Comparison of ENCODE assay signal across 17 cellular contexts in genomic region chr17:41654134-41654907, GRCh38. TPM values are rescaled to one million over a fixed set of nuclear protein-coding genes. Genes with fewer than 3 reads are reported as not detected.
DNase-seq lines count a peak whose midpoint lies in the region; ATAC-seq, FAIRE-seq and TF ChIP-seq lines count a peak whose summit lies in the region.
"Had no signal": no experiment of that assay in that cellular context is flagged by ENCODE, and none has a peak within 500 bp of the region (broad histone marks: within the 10 kb centered on the region; RNA-seq: fewer than 3 reads in every experiment).

No MANE protein-coding gene starts in this region.

- H3K36me3 ChIP-seq in pancreas (no peaks in the 10 kb centered on the region), adrenal gland (replicated peaks in 1 of 2) (no peaks in the 10 kb centered on the region)

- no peak overlapping the region for H3K4me3 Mint-ChIP-seq in natural killer cell treated with Interleukin-12 subunit alpha and Interleukin-12 subunit beta and Interleukin-15 and Interleukin-18, amount 100 ng/mL, for 72 hours
- H3K4me3 Mint-ChIP-seq: T-helper 1 cell treated with Interleukin-12 subunit alpha and Interleukin-12 subunit beta and Interleukin-4 antibody, amounts not matched to agents 30 μg/mL and 1 μg/mL, for 36 hours had no signal

- no peaks in the 10 kb centered on the region for H3K9me3 Mint-ChIP-seq in natural killer cell treated with Interleukin-12 subunit alpha and Interleukin-12 subunit beta and Interleukin-15 and Interleukin-18, amount 100 ng/mL, for 72 hours
- H3K9me3 Mint-ChIP-seq: T-helper 1 cell treated with Interleukin-12 subunit alpha and Interleukin-12 subunit beta and Interleukin-4 antibody, amounts not matched to agents 30 μg/mL and 1 μg/mL, for 36 hours had no signal

- TF ChIP-seq CTCF in pancreas (IDR thresholded peaks at IDR 0.05) (no peak), adrenal gland (IDR thresholded peaks at IDR 0.05) (no peak)

- intact Hi-C loops in pancreas (cut with DNase I) = loop anchor here in 2 of 3 donors (10.0 kb wide), 2 partner anchors 750 to 850 kb away; no protein-coding TSS in a partner anchor
- intact Hi-C loops in adrenal gland (cut with DNase I) = loop anchor here in 1 of 2 donors (10.0 kb wide), 2 partner anchors 330 to 850 kb away; no protein-coding TSS in a partner anchor

- no peaks in the 10 kb centered on the region for H3K36me3 Mint-ChIP-seq in natural killer cell treated with Interleukin-12 subunit alpha and Interleukin-12 subunit beta and Interleukin-15 and Interleukin-18, amount 100 ng/mL, for 72 hours

- no peak for FAIRE-seq in pancreas (lab: Jason Lieb, UNC)

- H3K27me3 ChIP-seq in pancreas (no peaks in the 10 kb centered on the region), adrenal gland (no peaks in the 10 kb centered on the region)

- peak; percentile 38 for DNase-seq in COLO668 (lab: John Stamatoyannopoulos, UW; ENCODE audit: unreplicated experiment)
- DNase-seq in NCI-H2171 treated with DMSO at 0.1 percent for 48 hours (lab: John Stamatoyannopoulos, UW) = peak; percentile 54
- DNase-seq in pancreas = peak in 5 of 6 donors; percentile 31 to 81 (median 45)
- no peak for DNase-seq in adrenal gland
- no peak for DNase-seq in natural killer cell treated with Interleukin-12 subunit alpha and Interleukin-12 subunit beta and Interleukin-15 and Interleukin-18, amount 100 ng/mL, for 72 hours (ENCODE audit: low spot score)
- DNase-seq in DMS153 treated with DMSO at 0.1 percent for 48 hours (lab: John Stamatoyannopoulos, UW; ENCODE audit: unreplicated experiment) = no peak
- DNase-seq: activated CD4-positive, alpha-beta T cell treated with anti-CD3 and anti-CD28 coated beads, Interleukin-2, amount 50 U/mL, for 48 hours; activated naive CD4-positive, alpha-beta T cell treated with Interleukin-2 at 50 U/mL for 16 hours; cerebellar nuclear complex; GF-D8; left ventricle myocardium superior had no signal

- H3K4me1 ChIP-seq in pancreas = no peaks in the 10 kb centered on the region
- no peaks in the 10 kb centered on the region for H3K4me1 ChIP-seq in adrenal gland (replicated peaks in 1 of 2)

- peaks cover 0 to 6% of the 10 kb centered on the region in 2 donors for H3K4me1 Mint-ChIP-seq in natural killer cell treated with Interleukin-12 subunit alpha and Interleukin-12 subunit beta and Interleukin-15 and Interleukin-18, amount 100 ng/mL, for 72 hours (ENCODE audit: low read depth in 2 of 2)

- 46 to 55% methylated on average over 19 of the region's 19 CpGs for WGBS in pancreas, 2 donors
- WGBS in adrenal gland, 4 donors = 72 to 84% (median 73%) methylated on average over 17 to 19 of the region's 19 CpGs; no CpG with 5 or more reads in 1 of the 4 donors

- ATAC-seq in esophagus mucosa (peak; percentile 76), pancreas (peak; percentile 44 to 61 (median 50)), HG02759 (IDR thresholded peaks at IDR 0.05; ENCODE audit: unreplicated experiment) (no peak)
- ATAC-seq in natural killer cell treated with Interleukin-12 subunit alpha and Interleukin-12 subunit beta and Interleukin-15 and Interleukin-18, amount 100 ng/mL, for 72 hours = no peak
- ATAC-seq: left ventricle myocardium superior had no signal

- H3K27ac ChIP-seq in pancreas = peak overlapping the region in 3 of 4 donors; percentile 5 to 69 (median 12)
- peak overlapping the region in 1 of 5 donors; percentile 58 for H3K27ac ChIP-seq in adrenal gland

- H3K27ac Mint-ChIP-seq in natural killer cell treated with Interleukin-12 subunit alpha and Interleukin-12 subunit beta and Interleukin-15 and Interleukin-18, amount 100 ng/mL, for 72 hours = no peak overlapping the region
- H3K27ac Mint-ChIP-seq: T-helper 1 cell treated with Interleukin-12 subunit alpha and Interleukin-12 subunit beta and Interleukin-4 antibody, amounts not matched to agents 30 μg/mL and 1 μg/mL, for 36 hours had no signal

- no peak for TF ChIP-seq POLR2A in adrenal gland (IDR thresholded peaks at IDR 0.05)

- H3K27me3 Mint-ChIP-seq in natural killer cell treated with Interleukin-12 subunit alpha and Interleukin-12 subunit beta and Interleukin-15 and Interleukin-18, amount 100 ng/mL, for 72 hours = no peaks in the 10 kb centered on the region

- no peaks in the 10 kb centered on the region for H3K9me3 ChIP-seq in pancreas
- no peaks in the 10 kb centered on the region for H3K9me3 ChIP-seq in adrenal gland (replicated peaks in 1 of 3)

- no peak overlapping the region for H3K4me3 ChIP-seq in pancreas
- no peak overlapping the region for H3K4me3 ChIP-seq in adrenal gland

RNA-seq across cellular contexts. Expression of gene KRT17, which starts 29.9 kb away (rescaled TPM):
- total RNA-seq in esophagus mucosa = 380 TPM
- total RNA-seq in pancreas = 10 to 100 TPM in 1 of 6 donors, 1 to 10 TPM in 2, under 1 TPM in 3; 0.42 to 28.4 (median 1.0) TPM
- 1 to 10 TPM; 2.6 to 7.0 TPM for polyA plus RNA-seq in pancreas
- under 1 TPM in 2 of 8 donors, not detected in 6; 0.55 TPM for total RNA-seq in adrenal gland
- 1 to 10 TPM in 1 of 3 donors, under 1 TPM in 1, not detected in 1; 0.97 to 1.3 TPM for polyA plus RNA-seq in adrenal gland
- total RNA-seq in natural killer cell treated with Interleukin-12 subunit alpha and Interleukin-12 subunit beta and Interleukin-15 and Interleukin-18, amount 100 ng/mL, for 72 hours = not detected
- total RNA-seq: left ventricle myocardium superior had no signal

RNA-seq across cellular contexts. Expression of gene EIF1, which starts 34.4 kb away (rescaled TPM):
- 725 TPM for total RNA-seq in esophagus mucosa
- total RNA-seq in pancreas = 100 to 1,000 TPM; 421 to 934 (median 592) TPM
- 100 to 1,000 TPM; 316 to 590 TPM for polyA plus RNA-seq in pancreas
- 1,000 to 10,000 TPM in 1 of 8 donors, 100 to 1,000 TPM in 7; 105 to 1,189 (median 484) TPM for total RNA-seq in adrenal gland
- polyA plus RNA-seq in adrenal gland = 1,000 to 10,000 TPM in 1 of 3 donors, 100 to 1,000 TPM in 2; 269 to 1,002 (median 614) TPM
- total RNA-seq in natural killer cell treated with Interleukin-12 subunit alpha and Interleukin-12 subunit beta and Interleukin-15 and Interleukin-18, amount 100 ng/mL, for 72 hours = 1,000 to 10,000 TPM; 1,047 to 1,473 TPM

RNA-seq across cellular contexts. Expression of gene KRT16, which starts 41.8 kb away (rescaled TPM):
- 2,310 TPM for total RNA-seq in esophagus mucosa
- total RNA-seq in pancreas = under 1 TPM in 2 of 6 donors, not detected in 4; 0.15 to 0.32 TPM
- polyA plus RNA-seq in pancreas = under 1 TPM; 0.05 to 0.61 TPM
- 1 to 10 TPM in 2 of 8 donors, under 1 TPM in 5, not detected in 1; 0.18 to 3.0 (median 0.53) TPM for total RNA-seq in adrenal gland
- polyA plus RNA-seq in adrenal gland = 1 to 10 TPM in 2 of 3 donors, not detected in 1; 2.6 to 4.5 TPM
- not detected for total RNA-seq in natural killer cell treated with Interleukin-12 subunit alpha and Interleukin-12 subunit beta and Interleukin-15 and Interleukin-18, amount 100 ng/mL, for 72 hours
- total RNA-seq: fibroblast of villous mesenchyme, HT1080, left ventricle myocardium superior had no signal

RNA-seq across cellular contexts. Expression of gene GAST, which starts 57.8 kb away (rescaled TPM):
- not detected for total RNA-seq in esophagus mucosa
- not detected for total RNA-seq in pancreas
- polyA plus RNA-seq in pancreas = not detected
- not detected for total RNA-seq in adrenal gland
- polyA plus RNA-seq in adrenal gland = not detected
- total RNA-seq in natural killer cell treated with Interleukin-12 subunit alpha and Interleukin-12 subunit beta and Interleukin-15 and Interleukin-18, amount 100 ng/mL, for 72 hours = not detected
- total RNA-seq: fibroblast of villous mesenchyme, HT1080, left ventricle myocardium superior, temporal lobe had no signal

Comparison
In these comparisons a context has a peak if more than half of its experiments do, and no peak if none do; other contexts are left out.
1. DNase-seq: peak in COLO668 (single experiment), NCI-H2171 treated with DMSO at 0.1 percent for 48 hours (single experiment) and pancreas (5 of 6); none in adrenal gland (0 of 7), natural killer cell treated with Interleukin-12 subunit alpha and Interleukin-12 subunit beta and Interleukin-15 and Interleukin-18, amount 100 ng/mL, for 72 hours (single experiment) and DMS153 treated with DMSO at 0.1 percent for 48 hours (single experiment).
2. ATAC-seq: peak in esophagus mucosa (single experiment) and pancreas (4 of 4); none in HG02759 (single experiment) and natural killer cell treated with Interleukin-12 subunit alpha and Interleukin-12 subunit beta and Interleukin-15 and Interleukin-18, amount 100 ng/mL, for 72 hours (0 of 2).
3. RNA of gene KRT17, which starts 29.9 kb away (total RNA-seq): 380 TPM in esophagus mucosa (single experiment); 0.42 to 28.4 TPM in pancreas, 0.55 TPM in adrenal gland and not detected in natural killer cell treated with Interleukin-12 subunit alpha and Interleukin-12 subunit beta and Interleukin-15 and Interleukin-18, amount 100 ng/mL, for 72 hours; every median in the first group is over 10 times any median in the second.
4. RNA of gene KRT16, which starts 41.8 kb away (total RNA-seq): 2,310 TPM in esophagus mucosa (single experiment); 0.18 to 3.0 TPM in adrenal gland, 0.15 to 0.32 TPM in pancreas and not detected in natural killer cell treated with Interleukin-12 subunit alpha and Interleukin-12 subunit beta and Interleukin-15 and Interleukin-18, amount 100 ng/mL, for 72 hours; every median in the first group is over 100 times any median in the second.